ENCODE assay signal across 8 cellular contexts in genomic region chr16:28181557-28181914, GRCh38. TPM values are rescaled to one million over a fixed set of nuclear protein-coding genes. Genes with fewer than 3 reads are reported as not detected.
DNase-seq lines count a peak whose midpoint lies in the region; ATAC-seq and TF ChIP-seq lines count a peak whose summit lies in the region.

No MANE protein-coding gene starts in this region.

- peaks cover 0 to 35% of the 10 kb centered on the region in 2 donors for H3K4me1 ChIP-seq in right atrium auricular region

- no peak for DNase-seq in Right ventricle myocardium superior
- DNase-seq in right atrium auricular region (ENCODE audit: low spot score): no peak
- peak; percentile 95 for DNase-seq in astrocyte of the hippocampus (ENCODE audit: low read depth, low spot score)
- peak; percentile 92 for DNase-seq in kidney tubule cell (ENCODE audit: low spot score)
- DNase-seq in NCI-H510A (lab: John Stamatoyannopoulos, UW): no peak

- H3K9me3 ChIP-seq in right atrium auricular region: no peaks in the 10 kb centered on the region

- no peak overlapping the region for H3K27ac ChIP-seq in right atrium auricular region

- no peaks in the 10 kb centered on the region for H3K27me3 ChIP-seq in right atrium auricular region

- ATAC-seq in Right ventricle myocardium superior (ENCODE audit: poor library complexity) (peak; percentile 85), GM21825 (IDR thresholded peaks at IDR 0.05; ENCODE audit: unreplicated experiment) (no peak), HG03025 (IDR thresholded peaks at IDR 0.05; ENCODE audit: low FRiP score, unreplicated experiment) (no peak), GM18511 (IDR thresholded peaks at IDR 0.05; ENCODE audit: unreplicated experiment) (no peak)

- intact Hi-C loops in Right ventricle myocardium superior (cut with DNase I): no loop called here

- H3K36me3 ChIP-seq in right atrium auricular region: peaks cover 8% of the 10 kb centered on the region

- TF ChIP-seq CTCF in right atrium auricular region (IDR thresholded peaks at IDR 0.05): no peak

- no peak overlapping the region for H3K4me3 ChIP-seq in right atrium auricular region

RNA-seq across cellular contexts. Expression of gene XPO6, which starts 30.2 kb away (rescaled TPM):
- total RNA-seq in Right ventricle myocardium superior (25.2 TPM), right atrium auricular region (10 to 100 TPM; 17.9 to 29.8 TPM)

Comparison
In these comparisons a context has a peak if more than half of its experiments do, and no peak if none do; other contexts are left out.
1. DNase-seq: peak in astrocyte of the hippocampus (single experiment) and kidney tubule cell (single experiment); none in Right ventricle myocardium superior (single experiment), right atrium auricular region (single experiment) and NCI-H510A (single experiment).